ENCODE assay signal across 36 cellular contexts in genomic region chr6:107440935-107441334, GRCh38.
"Had no signal": no experiment of that assay in that cellular context is flagged by ENCODE, and none has a peak within 500 bp of the region (broad histone marks: within the 10 kb centered on the region; RNA-seq: fewer than 3 reads in every experiment).

No MANE protein-coding gene starts in this region.

- DNase-seq: Karpas-422, Kasumi-1, MG63, MM.1S, MV-4-11, NCI-H1048, NCI-H1092, NCI-H1092 treated with DMSO at 0.1 percent for 48 hours, NCI-H1105, NCI-H1105 treated with DMSO at 0.1 percent for 48 hours, NCI-H1417, NCI-H1417 treated with DMSO at 0.1 percent for 48 hours, NCI-H1436, NCI-H1436 treated with DMSO at 0.1 percent for 48 hours, NCI-H146, NCI-H1694, NCI-H1694 treated with DMSO at 0.1 percent for 48 hours, NCI-H187, NCI-H187 treated with DMSO at 0.1 percent for 48 hours, NCI-H1930, NCI-H2029, NCI-H2029 treated with DMSO at 0.1 percent for 48 hours, NCI-H2081, NCI-H2081 treated with DMSO at 0.1 percent for 48 hours, NCI-H2107, NCI-H2171, NCI-H2171 treated with DMSO at 0.1 percent for 48 hours, NCI-H2227 treated with DMSO at 0.1 percent for 48 hours, NCI-H226, NCI-H345, NCI-H446, NCI-H446 treated with DMSO at 0.1 percent for 48 hours, NCI-H510A, NCI-H510A treated with DMSO at 0.1 percent for 48 hours, NCI-H524, NCI-H524 treated with DMSO at 0.1 percent for 48 hours had no signal
